ENCODE assay signal across 1 cellular context in the genomic region with DNA sequence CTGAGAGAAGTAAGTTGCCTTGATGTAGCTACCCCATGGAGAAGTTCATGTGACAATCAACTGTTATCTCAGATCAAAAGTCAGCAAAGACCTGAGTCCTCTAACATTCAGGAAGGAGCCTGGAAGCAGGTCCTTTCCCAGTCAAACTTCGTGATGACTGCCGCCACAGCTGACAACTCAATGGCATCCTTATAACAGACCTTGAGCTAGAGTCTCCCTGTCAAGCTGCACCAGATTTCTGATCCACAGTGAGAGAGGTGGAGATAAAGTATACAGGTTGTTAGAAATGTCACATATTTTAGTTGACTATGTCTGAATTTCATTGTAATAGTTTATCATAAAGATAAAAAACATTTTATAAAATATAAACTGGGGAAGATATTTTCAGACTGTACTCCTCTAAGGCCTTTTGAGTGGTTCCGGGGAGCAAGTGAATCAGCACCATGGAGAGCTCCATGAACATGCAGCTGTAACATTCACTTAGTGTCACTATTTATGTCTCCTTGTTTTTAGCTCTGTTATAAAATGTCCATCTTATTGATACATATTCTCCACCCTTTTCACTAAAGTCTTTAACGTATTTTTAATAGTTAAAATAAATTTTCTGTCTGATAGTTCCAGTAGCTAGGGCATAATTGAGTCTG.
TF ChIP-seq lines count a peak whose summit lies in the region.

No MANE protein-coding gene starts in this region.

TF ChIP-seq in HEK293, 187 proteins besides CTCF, POLR2A, EP300 and RAD21 (continued from another document):
- TF ChIP-seq, protein P1, sequence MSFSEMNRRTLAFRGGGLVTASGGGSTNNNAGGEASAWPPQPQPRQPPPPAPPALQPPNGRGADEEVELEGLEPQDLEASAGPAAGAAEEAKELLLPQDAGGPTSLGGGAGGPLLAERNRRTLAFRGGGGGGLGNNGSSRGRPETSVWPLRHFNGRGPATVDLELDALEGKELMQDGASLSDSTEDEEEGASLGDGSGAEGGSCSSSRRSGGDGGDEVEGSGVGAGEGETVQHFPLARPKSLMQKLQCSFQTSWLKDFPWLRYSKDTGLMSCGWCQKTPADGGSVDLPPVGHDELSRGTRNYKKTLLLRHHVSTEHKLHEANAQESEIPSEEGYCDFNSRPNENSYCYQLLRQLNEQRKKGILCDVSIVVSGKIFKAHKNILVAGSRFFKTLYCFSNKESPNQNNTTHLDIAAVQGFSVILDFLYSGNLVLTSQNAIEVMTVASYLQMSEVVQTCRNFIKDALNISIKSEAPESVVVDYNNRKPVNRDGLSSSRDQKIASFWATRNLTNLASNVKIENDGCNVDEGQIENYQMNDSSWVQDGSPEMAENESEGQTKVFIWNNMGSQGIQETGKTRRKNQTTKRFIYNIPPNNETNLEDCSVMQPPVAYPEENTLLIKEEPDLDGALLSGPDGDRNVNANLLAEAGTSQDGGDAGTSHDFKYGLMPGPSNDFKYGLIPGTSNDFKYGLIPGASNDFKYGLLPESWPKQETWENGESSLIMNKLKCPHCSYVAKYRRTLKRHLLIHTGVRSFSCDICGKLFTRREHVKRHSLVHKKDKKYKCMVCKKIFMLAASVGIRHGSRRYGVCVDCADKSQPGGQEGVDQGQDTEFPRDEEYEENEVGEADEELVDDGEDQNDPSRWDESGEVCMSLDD (tag by site-specific recombination; IDR thresholded peaks at IDR 0.05) = no peak
